Comparison of ENCODE assay signal across 17 cellular contexts in genomic region chr10:78471723-78472541, GRCh38.
DNase-seq lines count a peak whose midpoint lies in the region; ATAC-seq and TF ChIP-seq lines count a peak whose summit lies in the region.
"Had no signal": no experiment of that assay in that cellular context is flagged by ENCODE, and none has a peak within 500 bp of the region (broad histone marks: within the 10 kb centered on the region; RNA-seq: fewer than 3 reads in every experiment).

No MANE protein-coding gene starts in this region.

- no peaks in the 10 kb centered on the region for H3K36me3 ChIP-seq in body of pancreas (replicated peaks in 1 of 2; ENCODE audit: insufficient read depth in 1 of 2, low read depth in 2 of 2)

- no peak overlapping the region for H3K4me3 ChIP-seq in body of pancreas

- intact Hi-C loops in body of pancreas (cut with DNase I) = no loop called here

- H3K36me3 Mint-ChIP-seq in osteocyte (ENCODE audit: unreplicated experiment) = peaks cover 2% of the 10 kb centered on the region
- H3K36me3 Mint-ChIP-seq: CD8-positive, alpha-beta T cell had no signal

- H3K4me1 Mint-ChIP-seq in osteocyte (ENCODE audit: unreplicated experiment) = no peaks in the 10 kb centered on the region
- H3K4me1 Mint-ChIP-seq: activated B cell treated with CpG ODN at 0.5 μM for 24 hours had no signal

- DNase-seq in iPS-NIHi7 (ENCODE audit: extremely low spot score) (peak; percentile 13), osteocyte (ENCODE audit: extremely low spot score, unreplicated experiment) (peak; percentile 70), EL (no peak), body of pancreas (no peak)
- DNase-seq in activated CD4-positive, CD25-positive, alpha-beta regulatory T cell treated with anti-CD3 and anti-CD28 coated beads, Interleukin-2, amount 50 U/mL, for 72 hours = no peak
- DNase-seq: activated B cell treated with CpG ODN at 0.5 μM for 24 hours; activated gamma-delta T cell treated with Interleukin-2 at 50 U/mL for 16 hours; erythroblast; glutamatergic neuron; kidney; stimulated activated CD4-positive, alpha-beta T cell treated with anti-CD3 and anti-CD28 coated beads, Interleukin-15, amount 100 ng/mL, for 24 hours had no signal

- ATAC-seq in SK-N-SH treated with all-trans-retinoic acid at 6 μM for 48 hours (peak; percentile 74), GM18858 (IDR thresholded peaks at IDR 0.05; ENCODE audit: unreplicated experiment) (no peak), body of pancreas (no peak)
- ATAC-seq: CD8-positive, alpha-beta T cell; Right ventricle myocardium inferior had no signal

- H3K27me3 ChIP-seq in body of pancreas = no peaks in the 10 kb centered on the region

- no peak overlapping the region for H3K4me3 Mint-ChIP-seq in osteocyte (ENCODE audit: unreplicated experiment)
- H3K4me3 Mint-ChIP-seq: activated B cell treated with CpG ODN at 0.5 μM for 24 hours; CD8-positive, alpha-beta T cell; T-helper 1 cell treated with Interleukin-12 subunit alpha and Interleukin-12 subunit beta and Interleukin-4 antibody, amounts not matched to agents 30 μg/mL and 1 μg/mL, for 36 hours had no signal

- TF ChIP-seq POLR2A in body of pancreas (IDR thresholded peaks at IDR 0.05) = no peak

- H3K27ac Mint-ChIP-seq in osteocyte (ENCODE audit: unreplicated experiment) = no peak overlapping the region
- H3K27ac Mint-ChIP-seq: activated B cell treated with CpG ODN at 0.5 μM for 24 hours; CD8-positive, alpha-beta T cell; T-helper 1 cell treated with Interleukin-12 subunit alpha and Interleukin-12 subunit beta and Interleukin-4 antibody, amounts not matched to agents 30 μg/mL and 1 μg/mL, for 36 hours had no signal

- H3K9me3 ChIP-seq in body of pancreas = no peaks in the 10 kb centered on the region

- H3K4me1 ChIP-seq in body of pancreas = no peaks in the 10 kb centered on the region

- H3K27ac ChIP-seq in C4-2B = peak overlapping the region; percentile 20; the same call in 1 of the 2 replicates
- H3K27ac ChIP-seq in body of pancreas = no peak overlapping the region

- 84 to 87% methylated on average over 10 to 11 of the region's 11 CpGs for WGBS in body of pancreas, 2 donors

- H3K9me3 Mint-ChIP-seq in osteocyte (ENCODE audit: unreplicated experiment) = no peaks in the 10 kb centered on the region
- H3K9me3 Mint-ChIP-seq: T-helper 1 cell treated with Interleukin-12 subunit alpha and Interleukin-12 subunit beta and Interleukin-4 antibody, amounts not matched to agents 30 μg/mL and 1 μg/mL, for 36 hours had no signal

- H3K27me3 Mint-ChIP-seq in osteocyte (ENCODE audit: unreplicated experiment) = peaks cover 34% of the 10 kb centered on the region
- H3K27me3 Mint-ChIP-seq: activated B cell treated with CpG ODN at 0.5 μM for 24 hours had no signal

- TF ChIP-seq CTCF in C4-2B (conservative IDR thresholded peaks at IDR 0.05) = no peak
- no peak for TF ChIP-seq CTCF in osteocyte (IDR thresholded peaks at IDR 0.05)
- TF ChIP-seq CTCF in body of pancreas (IDR thresholded peaks at IDR 0.05) = no peak

TF ChIP-seq in SK-N-SH treated with all-trans-retinoic acid at 6 μM for 48 hours, 23 proteins besides CTCF, POLR2A, EP300 and RAD21:
- TF ChIP-seq, protein P1, sequence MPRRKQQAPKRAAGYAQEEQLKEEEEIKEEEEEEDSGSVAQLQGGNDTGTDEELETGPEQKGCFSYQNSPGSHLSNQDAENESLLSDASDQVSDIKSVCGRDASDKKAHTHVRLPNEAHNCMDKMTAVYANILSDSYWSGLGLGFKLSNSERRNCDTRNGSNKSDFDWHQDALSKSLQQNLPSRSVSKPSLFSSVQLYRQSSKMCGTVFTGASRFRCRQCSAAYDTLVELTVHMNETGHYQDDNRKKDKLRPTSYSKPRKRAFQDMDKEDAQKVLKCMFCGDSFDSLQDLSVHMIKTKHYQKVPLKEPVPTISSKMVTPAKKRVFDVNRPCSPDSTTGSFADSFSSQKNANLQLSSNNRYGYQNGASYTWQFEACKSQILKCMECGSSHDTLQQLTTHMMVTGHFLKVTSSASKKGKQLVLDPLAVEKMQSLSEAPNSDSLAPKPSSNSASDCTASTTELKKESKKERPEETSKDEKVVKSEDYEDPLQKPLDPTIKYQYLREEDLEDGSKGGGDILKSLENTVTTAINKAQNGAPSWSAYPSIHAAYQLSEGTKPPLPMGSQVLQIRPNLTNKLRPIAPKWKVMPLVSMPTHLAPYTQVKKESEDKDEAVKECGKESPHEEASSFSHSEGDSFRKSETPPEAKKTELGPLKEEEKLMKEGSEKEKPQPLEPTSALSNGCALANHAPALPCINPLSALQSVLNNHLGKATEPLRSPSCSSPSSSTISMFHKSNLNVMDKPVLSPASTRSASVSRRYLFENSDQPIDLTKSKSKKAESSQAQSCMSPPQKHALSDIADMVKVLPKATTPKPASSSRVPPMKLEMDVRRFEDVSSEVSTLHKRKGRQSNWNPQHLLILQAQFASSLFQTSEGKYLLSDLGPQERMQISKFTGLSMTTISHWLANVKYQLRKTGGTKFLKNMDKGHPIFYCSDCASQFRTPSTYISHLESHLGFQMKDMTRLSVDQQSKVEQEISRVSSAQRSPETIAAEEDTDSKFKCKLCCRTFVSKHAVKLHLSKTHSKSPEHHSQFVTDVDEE (CRISPR knock-in tag; IDR thresholded peaks at IDR 0.05) = peak; percentile 74
- 0 out of 2 replicates have a peak, but pooled peaks have one; percentile 5 for TF ChIP-seq SNAI2 (CRISPR knock-in tag; IDR thresholded peaks at IDR 0.05)
- peak; percentile 47 for TF ChIP-seq ZNF8 (CRISPR knock-in tag; IDR thresholded peaks at IDR 0.05)
- TF ChIP-seq ZNF565 (CRISPR knock-in tag; conservative IDR thresholded peaks at IDR 0.05; ENCODE audit: low read depth) = peak; percentile 72
- TF ChIP-seq, protein P2, sequence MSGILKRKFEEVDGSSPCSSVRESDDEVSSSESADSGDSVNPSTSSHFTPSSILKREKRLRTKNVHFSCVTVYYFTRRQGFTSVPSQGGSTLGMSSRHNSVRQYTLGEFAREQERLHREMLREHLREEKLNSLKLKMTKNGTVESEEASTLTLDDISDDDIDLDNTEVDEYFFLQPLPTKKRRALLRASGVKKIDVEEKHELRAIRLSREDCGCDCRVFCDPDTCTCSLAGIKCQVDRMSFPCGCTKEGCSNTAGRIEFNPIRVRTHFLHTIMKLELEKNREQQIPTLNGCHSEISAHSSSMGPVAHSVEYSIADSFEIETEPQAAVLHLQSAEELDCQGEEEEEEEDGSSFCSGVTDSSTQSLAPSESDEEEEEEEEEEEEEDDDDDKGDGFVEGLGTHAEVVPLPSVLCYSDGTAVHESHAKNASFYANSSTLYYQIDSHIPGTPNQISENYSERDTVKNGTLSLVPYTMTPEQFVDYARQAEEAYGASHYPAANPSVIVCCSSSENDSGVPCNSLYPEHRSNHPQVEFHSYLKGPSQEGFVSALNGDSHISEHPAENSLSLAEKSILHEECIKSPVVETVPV (CRISPR knock-in tag; IDR thresholded peaks at IDR 0.05) = peak; percentile 23; the same call in 1 of the 2 replicates
- TF ChIP-seq CSDC2 (CRISPR knock-in tag; IDR thresholded peaks at IDR 0.05) = peak; percentile 41; the same call in 1 of the 2 replicates
- no peak for TF ChIP-seq TOX (CRISPR knock-in tag; IDR thresholded peaks at IDR 0.05; ENCODE audit: borderline replicate concordance)
- no peak for TF ChIP-seq ARNTL (CRISPR knock-in tag; IDR thresholded peaks at IDR 0.05; ENCODE audit: borderline replicate concordance, low read depth)
- TF ChIP-seq ZFP30 (CRISPR knock-in tag; IDR thresholded peaks at IDR 0.05) = peak; percentile 4; the same call in 1 of the 2 replicates
- TF ChIP-seq OSR1 (CRISPR knock-in tag; IDR thresholded peaks at IDR 0.05) = no peak
- peak; percentile 92 for TF ChIP-seq ZNF70 (CRISPR knock-in tag; IDR thresholded peaks at IDR 0.05)
- TF ChIP-seq ISL1 (CRISPR knock-in tag; IDR thresholded peaks at IDR 0.05) = peak; percentile 92
- no peak for TF ChIP-seq RARB (CRISPR knock-in tag; IDR thresholded peaks at IDR 0.05)
- peak; percentile 91 for TF ChIP-seq TCF4 (CRISPR knock-in tag; IDR thresholded peaks at IDR 0.05; ENCODE audit: borderline replicate concordance)
- TF ChIP-seq PPARA (CRISPR knock-in tag; IDR thresholded peaks at IDR 0.05; ENCODE audit: borderline replicate concordance) = peak; percentile 55; the same call in 1 of the 2 replicates
- peak; percentile 52; the same call in 1 of the 2 replicates for TF ChIP-seq PATZ1 (CRISPR knock-in tag; IDR thresholded peaks at IDR 0.05; ENCODE audit: borderline replicate concordance)
- TF ChIP-seq, protein P3, sequence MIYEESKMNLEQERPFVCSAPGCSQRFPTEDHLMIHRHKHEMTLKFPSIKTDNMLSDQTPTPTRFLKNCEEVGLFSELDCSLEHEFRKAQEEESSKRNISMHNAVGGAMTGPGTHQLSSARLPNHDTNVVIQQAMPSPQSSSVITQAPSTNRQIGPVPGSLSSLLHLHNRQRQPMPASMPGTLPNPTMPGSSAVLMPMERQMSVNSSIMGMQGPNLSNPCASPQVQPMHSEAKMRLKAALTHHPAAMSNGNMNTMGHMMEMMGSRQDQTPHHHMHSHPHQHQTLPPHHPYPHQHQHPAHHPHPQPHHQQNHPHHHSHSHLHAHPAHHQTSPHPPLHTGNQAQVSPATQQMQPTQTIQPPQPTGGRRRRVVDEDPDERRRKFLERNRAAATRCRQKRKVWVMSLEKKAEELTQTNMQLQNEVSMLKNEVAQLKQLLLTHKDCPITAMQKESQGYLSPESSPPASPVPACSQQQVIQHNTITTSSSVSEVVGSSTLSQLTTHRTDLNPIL (CRISPR knock-in tag; IDR thresholded peaks at IDR 0.05; ENCODE audit: low read depth) = peak; percentile 32; the same call in 1 of the 2 replicates
- 0 out of 2 replicates have a peak, but pooled peaks have one; percentile 10 for TF ChIP-seq GLIS3 (CRISPR knock-in tag; IDR thresholded peaks at IDR 0.05)
- 0 out of 2 replicates have a peak, but pooled peaks have one; percentile 38 for TF ChIP-seq ZFP3 (CRISPR knock-in tag; IDR thresholded peaks at IDR 0.05)

Comparison
In these comparisons a context has a peak if more than half of its experiments do, and no peak if none do; other contexts are left out.
1. DNase-seq: peak in iPS-NIHi7 (single experiment) and osteocyte (single experiment); none in EL (single experiment), activated CD4-positive, CD25-positive, alpha-beta regulatory T cell treated with anti-CD3 and anti-CD28 coated beads, Interleukin-2, amount 50 U/mL, for 72 hours (single experiment) and body of pancreas (0 of 4).